2 cellular contexts compared by ENCODE assay signal in the genomic region with DNA sequence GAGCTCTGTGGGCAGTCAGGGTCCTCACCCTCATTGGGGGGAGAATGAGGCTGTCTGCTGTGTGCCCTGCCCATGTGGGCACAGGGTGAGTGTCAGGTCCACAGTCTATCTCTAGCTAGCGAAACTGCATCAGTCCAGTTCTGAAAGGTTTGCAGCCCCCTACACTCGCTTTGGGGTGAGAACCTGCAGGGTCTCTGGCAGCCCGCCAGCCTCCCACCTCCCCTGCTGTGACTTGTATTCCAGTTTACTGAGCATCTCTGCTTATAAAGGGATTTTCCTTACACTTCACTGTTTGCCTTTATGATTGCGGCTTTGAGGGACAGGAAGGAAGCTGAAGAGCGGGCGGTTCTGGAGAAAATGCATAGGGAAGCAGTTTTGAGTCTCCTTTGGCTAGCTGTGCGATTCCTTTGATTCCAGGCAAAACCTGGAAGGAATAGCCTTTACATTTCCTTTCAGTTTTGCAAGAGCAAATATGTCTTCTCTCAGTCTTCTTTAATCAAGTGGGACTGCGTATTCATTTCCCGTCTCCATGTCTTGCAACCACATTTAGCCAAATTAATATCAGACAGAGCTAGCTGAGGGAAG.
TF ChIP-seq lines count a peak whose summit lies in the region.

No MANE protein-coding gene starts in this region.

TF ChIP-seq in A549, 52 proteins besides CTCF, POLR2A, EP300 and RAD21:
- no peak for TF ChIP-seq MAX (IDR thresholded peaks at IDR 0.05)
- TF ChIP-seq MAFK (IDR thresholded peaks at IDR 0.05; ENCODE audit: partially characterized antibody): peak; percentile 71

TF ChIP-seq in H1, 55 proteins besides CTCF, POLR2A, EP300 and RAD21:
- TF ChIP-seq HDAC6 (IDR thresholded peaks at IDR 0.05; ENCODE audit: low read depth, low read length) (no peak), TAF7 (optimal IDR thresholded peaks at IDR 0.05; ENCODE audit: borderline replicate concordance, low read depth, low read length) (no peak), TCF12 (IDR thresholded peaks at IDR 0.05; ENCODE audit: low read depth, low read length) (no peak), BCL11A (IDR thresholded peaks at IDR 0.05; ENCODE audit: low read depth in 2 of 2, low read length in 2 of 2) (no peak), MAFK (IDR thresholded peaks at IDR 0.05; ENCODE audit: low read depth, low read length) (0 out of 2 replicates have a peak, but pooled peaks have one; percentile 4), SIX5 (IDR thresholded peaks at IDR 0.05; ENCODE audit: low read depth, low read length) (no peak), SP1 (IDR thresholded peaks at IDR 0.05; ENCODE audit: low read depth, low read length) (no peak)
- TF ChIP-seq, protein P1, sequence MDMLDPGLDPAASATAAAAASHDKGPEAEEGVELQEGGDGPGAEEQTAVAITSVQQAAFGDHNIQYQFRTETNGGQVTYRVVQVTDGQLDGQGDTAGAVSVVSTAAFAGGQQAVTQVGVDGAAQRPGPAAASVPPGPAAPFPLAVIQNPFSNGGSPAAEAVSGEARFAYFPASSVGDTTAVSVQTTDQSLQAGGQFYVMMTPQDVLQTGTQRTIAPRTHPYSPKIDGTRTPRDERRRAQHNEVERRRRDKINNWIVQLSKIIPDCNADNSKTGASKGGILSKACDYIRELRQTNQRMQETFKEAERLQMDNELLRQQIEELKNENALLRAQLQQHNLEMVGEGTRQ (IDR thresholded peaks at IDR 0.05; ENCODE audit: low read length): no peak
